ENCODE assay signal across 1 cellular context in the genomic region with DNA sequence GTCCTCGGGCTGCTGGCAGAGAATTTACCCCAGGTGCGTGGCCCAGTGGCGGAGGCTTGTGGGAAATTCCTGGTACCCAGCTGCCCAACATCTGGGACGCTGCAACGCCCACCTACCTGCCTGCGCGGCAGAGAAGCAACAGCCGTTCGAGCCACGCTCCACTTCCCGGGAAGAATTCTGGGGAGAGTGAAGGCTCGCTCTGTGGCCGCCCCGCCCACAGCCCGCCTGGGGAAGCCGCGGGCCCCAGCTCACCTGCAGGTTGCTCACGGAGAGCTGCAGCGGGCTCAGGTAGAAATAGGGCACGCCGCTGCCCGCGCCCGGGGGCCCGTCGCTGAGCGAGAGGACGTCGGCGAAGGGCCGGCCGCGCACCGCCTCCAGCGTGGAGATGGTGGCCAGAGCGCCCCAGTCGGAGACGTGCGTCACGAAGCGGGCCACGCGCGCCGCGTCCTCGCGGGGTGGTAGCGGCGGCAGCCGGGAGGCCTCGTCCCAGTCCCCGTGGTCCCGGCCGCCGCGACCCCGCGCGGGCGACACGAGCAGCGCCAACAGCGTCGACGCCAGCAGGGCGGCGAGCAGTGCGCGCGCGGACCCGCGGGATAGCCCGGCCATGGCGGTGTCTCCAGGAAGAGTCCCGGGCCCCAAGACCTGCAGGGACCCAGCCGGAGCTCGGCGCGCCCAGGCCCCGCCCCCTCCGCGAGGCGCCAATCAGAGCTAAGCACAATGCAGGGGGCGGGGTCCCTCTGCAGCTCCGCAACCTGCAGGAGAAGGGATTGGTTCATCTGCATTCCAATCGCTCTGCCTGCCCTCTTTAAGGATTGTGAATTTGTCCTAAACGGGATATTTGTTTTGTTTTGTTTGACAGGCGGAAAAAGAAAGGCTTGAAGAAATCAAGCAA.
TF ChIP-seq lines count a peak whose summit lies in the region.

TSS of gene CREG1 (minus strand) at position 627 of the 892 bp plus-strand sequence.

TF ChIP-seq in HepG2, 621 proteins besides CTCF, POLR2A, EP300 and RAD21 (continued from another document and continues in another):
- TF ChIP-seq, protein P1, sequence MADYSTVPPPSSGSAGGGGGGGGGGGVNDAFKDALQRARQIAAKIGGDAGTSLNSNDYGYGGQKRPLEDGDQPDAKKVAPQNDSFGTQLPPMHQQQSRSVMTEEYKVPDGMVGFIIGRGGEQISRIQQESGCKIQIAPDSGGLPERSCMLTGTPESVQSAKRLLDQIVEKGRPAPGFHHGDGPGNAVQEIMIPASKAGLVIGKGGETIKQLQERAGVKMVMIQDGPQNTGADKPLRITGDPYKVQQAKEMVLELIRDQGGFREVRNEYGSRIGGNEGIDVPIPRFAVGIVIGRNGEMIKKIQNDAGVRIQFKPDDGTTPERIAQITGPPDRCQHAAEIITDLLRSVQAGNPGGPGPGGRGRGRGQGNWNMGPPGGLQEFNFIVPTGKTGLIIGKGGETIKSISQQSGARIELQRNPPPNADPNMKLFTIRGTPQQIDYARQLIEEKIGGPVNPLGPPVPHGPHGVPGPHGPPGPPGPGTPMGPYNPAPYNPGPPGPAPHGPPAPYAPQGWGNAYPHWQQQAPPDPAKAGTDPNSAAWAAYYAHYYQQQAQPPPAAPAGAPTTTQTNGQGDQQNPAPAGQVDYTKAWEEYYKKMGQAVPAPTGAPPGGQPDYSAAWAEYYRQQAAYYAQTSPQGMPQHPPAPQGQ (CRISPR knock-in tag; IDR thresholded peaks at IDR 0.05; ENCODE audit: borderline replicate concordance) = no peak
- TF ChIP-seq ZNF143 (CRISPR knock-in tag; IDR thresholded peaks at IDR 0.05) (peak; percentile 71), ZNF205 (CRISPR knock-in tag; IDR thresholded peaks at IDR 0.05) (no peak), ISL2 (CRISPR knock-in tag; IDR thresholded peaks at IDR 0.05) (0 out of 2 replicates have a peak, but pooled peaks have one; percentile 39), SCMH1 (CRISPR knock-in tag; IDR thresholded peaks at IDR 0.05; ENCODE audit: borderline replicate concordance) (no peak), ZNF773 (CRISPR knock-in tag; IDR thresholded peaks at IDR 0.05; ENCODE audit: borderline replicate concordance) (peak; percentile 89), ZNF709 (CRISPR knock-in tag; IDR thresholded peaks at IDR 0.05) (no peak; the same call in 1 of the 2 replicates), RBAK (CRISPR knock-in tag; IDR thresholded peaks at IDR 0.05) (no peak), SETDB1 (CRISPR knock-in tag; IDR thresholded peaks at IDR 0.05; ENCODE audit: borderline replicate concordance) (no peak), ZNF354B (CRISPR knock-in tag; IDR thresholded peaks at IDR 0.05) (no peak), CBX1 (IDR thresholded peaks at IDR 0.05; ENCODE audit: low read depth) (no peak), CENPT (CRISPR knock-in tag; IDR thresholded peaks at IDR 0.05; ENCODE audit: low read depth) (peak; percentile 74; the same call in 1 of the 2 replicates), KLF11 (CRISPR knock-in tag; IDR thresholded peaks at IDR 0.05) (no peak), ZMYM3 (CRISPR knock-in tag; IDR thresholded peaks at IDR 0.05) (no peak), HIVEP1 (CRISPR knock-in tag; IDR thresholded peaks at IDR 0.05) (no peak), ZNF546 (CRISPR knock-in tag; conservative IDR thresholded peaks at IDR 0.05) (0 out of 2 replicates have a peak, but pooled peaks have one; percentile 33), FOSL2 (CRISPR knock-in tag; IDR thresholded peaks at IDR 0.05) (no peak), ZNF552 (CRISPR knock-in tag; IDR thresholded peaks at IDR 0.05; ENCODE audit: borderline replicate concordance) (no peak), NCOR1 (IDR thresholded peaks at IDR 0.05; ENCODE audit: borderline replicate concordance, low read length) (no peak), JDP2 (CRISPR knock-in tag; IDR thresholded peaks at IDR 0.05; ENCODE audit: borderline replicate concordance) (no peak), SOX13 (IDR thresholded peaks at IDR 0.05) (no peak), SOX13 (CRISPR knock-in tag; conservative IDR thresholded peaks at IDR 0.05 in 1 of 2, IDR thresholded peaks at IDR 0.05 in 1 of 2) (no peak), ZNF781 (CRISPR knock-in tag; IDR thresholded peaks at IDR 0.05; ENCODE audit: borderline replicate concordance, not compliant biosample characterization) (no peak), HDAC1 (CRISPR knock-in tag; IDR thresholded peaks at IDR 0.05) (no peak; the same call in 1 of the 2 replicates), DR1 (CRISPR knock-in tag; IDR thresholded peaks at IDR 0.05) (peak; percentile 59; the same call in 1 of the 2 replicates), ZNF646 (CRISPR knock-in tag; IDR thresholded peaks at IDR 0.05) (no peak), HNRNPUL1 (IDR thresholded peaks at IDR 0.05; ENCODE audit: low read depth, low read length) (no peak), ZNF446 (CRISPR knock-in tag; IDR thresholded peaks at IDR 0.05) (0 out of 2 replicates have a peak, but pooled peaks have one; percentile 52), ZNF891 (CRISPR knock-in tag; IDR thresholded peaks at IDR 0.05) (no peak), BCL6 (CRISPR knock-in tag; IDR thresholded peaks at IDR 0.05) (no peak), SP4 (CRISPR knock-in tag; IDR thresholded peaks at IDR 0.05) (peak; percentile 79), ZNF567 (CRISPR knock-in tag; IDR thresholded peaks at IDR 0.05; ENCODE audit: borderline replicate concordance) (0 out of 2 replicates have a peak, but pooled peaks have one; percentile 63), ZNF572 (CRISPR knock-in tag; IDR thresholded peaks at IDR 0.05) (no peak), FOXC1 (CRISPR knock-in tag; IDR thresholded peaks at IDR 0.05; ENCODE audit: borderline replicate concordance) (no peak)
- TF ChIP-seq, protein P2, sequence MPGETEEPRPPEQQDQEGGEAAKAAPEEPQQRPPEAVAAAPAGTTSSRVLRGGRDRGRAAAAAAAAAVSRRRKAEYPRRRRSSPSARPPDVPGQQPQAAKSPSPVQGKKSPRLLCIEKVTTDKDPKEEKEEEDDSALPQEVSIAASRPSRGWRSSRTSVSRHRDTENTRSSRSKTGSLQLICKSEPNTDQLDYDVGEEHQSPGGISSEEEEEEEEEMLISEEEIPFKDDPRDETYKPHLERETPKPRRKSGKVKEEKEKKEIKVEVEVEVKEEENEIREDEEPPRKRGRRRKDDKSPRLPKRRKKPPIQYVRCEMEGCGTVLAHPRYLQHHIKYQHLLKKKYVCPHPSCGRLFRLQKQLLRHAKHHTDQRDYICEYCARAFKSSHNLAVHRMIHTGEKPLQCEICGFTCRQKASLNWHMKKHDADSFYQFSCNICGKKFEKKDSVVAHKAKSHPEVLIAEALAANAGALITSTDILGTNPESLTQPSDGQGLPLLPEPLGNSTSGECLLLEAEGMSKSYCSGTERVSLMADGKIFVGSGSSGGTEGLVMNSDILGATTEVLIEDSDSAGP (CRISPR knock-in tag; IDR thresholded peaks at IDR 0.05; ENCODE audit: borderline replicate concordance) = peak; percentile 42; the same call in 1 of the 2 replicates
- TF ChIP-seq, protein P3, sequence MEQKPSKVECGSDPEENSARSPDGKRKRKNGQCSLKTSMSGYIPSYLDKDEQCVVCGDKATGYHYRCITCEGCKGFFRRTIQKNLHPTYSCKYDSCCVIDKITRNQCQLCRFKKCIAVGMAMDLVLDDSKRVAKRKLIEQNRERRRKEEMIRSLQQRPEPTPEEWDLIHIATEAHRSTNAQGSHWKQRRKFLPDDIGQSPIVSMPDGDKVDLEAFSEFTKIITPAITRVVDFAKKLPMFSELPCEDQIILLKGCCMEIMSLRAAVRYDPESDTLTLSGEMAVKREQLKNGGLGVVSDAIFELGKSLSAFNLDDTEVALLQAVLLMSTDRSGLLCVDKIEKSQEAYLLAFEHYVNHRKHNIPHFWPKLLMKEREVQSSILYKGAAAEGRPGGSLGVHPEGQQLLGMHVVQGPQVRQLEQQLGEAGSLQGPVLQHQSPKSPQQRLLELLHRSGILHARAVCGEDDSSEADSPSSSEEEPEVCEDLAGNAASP (CRISPR knock-in tag; IDR thresholded peaks at IDR 0.05; ENCODE audit: borderline replicate concordance) = no peak
- TF ChIP-seq, protein P4, sequence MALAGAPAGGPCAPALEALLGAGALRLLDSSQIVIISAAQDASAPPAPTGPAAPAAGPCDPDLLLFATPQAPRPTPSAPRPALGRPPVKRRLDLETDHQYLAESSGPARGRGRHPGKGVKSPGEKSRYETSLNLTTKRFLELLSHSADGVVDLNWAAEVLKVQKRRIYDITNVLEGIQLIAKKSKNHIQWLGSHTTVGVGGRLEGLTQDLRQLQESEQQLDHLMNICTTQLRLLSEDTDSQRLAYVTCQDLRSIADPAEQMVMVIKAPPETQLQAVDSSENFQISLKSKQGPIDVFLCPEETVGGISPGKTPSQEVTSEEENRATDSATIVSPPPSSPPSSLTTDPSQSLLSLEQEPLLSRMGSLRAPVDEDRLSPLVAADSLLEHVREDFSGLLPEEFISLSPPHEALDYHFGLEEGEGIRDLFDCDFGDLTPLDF (CRISPR knock-in tag; IDR thresholded peaks at IDR 0.05) = no peak
- TF ChIP-seq, protein P5, sequence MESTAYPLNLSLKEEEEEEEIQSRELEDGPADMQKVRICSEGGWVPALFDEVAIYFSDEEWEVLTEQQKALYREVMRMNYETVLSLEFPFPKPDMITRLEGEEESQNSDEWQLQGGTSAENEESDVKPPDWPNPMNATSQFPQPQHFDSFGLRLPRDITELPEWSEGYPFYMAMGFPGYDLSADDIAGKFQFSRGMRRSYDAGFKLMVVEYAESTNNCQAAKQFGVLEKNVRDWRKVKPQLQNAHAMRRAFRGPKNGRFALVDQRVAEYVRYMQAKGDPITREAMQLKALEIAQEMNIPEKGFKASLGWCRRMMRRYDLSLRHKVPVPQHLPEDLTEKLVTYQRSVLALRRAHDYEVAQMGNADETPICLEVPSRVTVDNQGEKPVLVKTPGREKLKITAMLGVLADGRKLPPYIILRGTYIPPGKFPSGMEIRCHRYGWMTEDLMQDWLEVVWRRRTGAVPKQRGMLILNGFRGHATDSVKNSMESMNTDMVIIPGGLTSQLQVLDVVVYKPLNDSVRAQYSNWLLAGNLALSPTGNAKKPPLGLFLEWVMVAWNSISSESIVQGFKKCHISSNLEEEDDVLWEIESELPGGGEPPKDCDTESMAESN (CRISPR knock-in tag; conservative IDR thresholded peaks at IDR 0.05) = peak; percentile 50; the same call in 1 of the 2 replicates
- TF ChIP-seq, protein P6, sequence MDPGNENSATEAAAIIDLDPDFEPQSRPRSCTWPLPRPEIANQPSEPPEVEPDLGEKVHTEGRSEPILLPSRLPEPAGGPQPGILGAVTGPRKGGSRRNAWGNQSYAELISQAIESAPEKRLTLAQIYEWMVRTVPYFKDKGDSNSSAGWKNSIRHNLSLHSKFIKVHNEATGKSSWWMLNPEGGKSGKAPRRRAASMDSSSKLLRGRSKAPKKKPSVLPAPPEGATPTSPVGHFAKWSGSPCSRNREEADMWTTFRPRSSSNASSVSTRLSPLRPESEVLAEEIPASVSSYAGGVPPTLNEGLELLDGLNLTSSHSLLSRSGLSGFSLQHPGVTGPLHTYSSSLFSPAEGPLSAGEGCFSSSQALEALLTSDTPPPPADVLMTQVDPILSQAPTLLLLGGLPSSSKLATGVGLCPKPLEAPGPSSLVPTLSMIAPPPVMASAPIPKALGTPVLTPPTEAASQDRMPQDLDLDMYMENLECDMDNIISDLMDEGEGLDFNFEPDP (CRISPR knock-in tag; conservative IDR thresholded peaks at IDR 0.05) = no peak
- TF ChIP-seq, protein P7, sequence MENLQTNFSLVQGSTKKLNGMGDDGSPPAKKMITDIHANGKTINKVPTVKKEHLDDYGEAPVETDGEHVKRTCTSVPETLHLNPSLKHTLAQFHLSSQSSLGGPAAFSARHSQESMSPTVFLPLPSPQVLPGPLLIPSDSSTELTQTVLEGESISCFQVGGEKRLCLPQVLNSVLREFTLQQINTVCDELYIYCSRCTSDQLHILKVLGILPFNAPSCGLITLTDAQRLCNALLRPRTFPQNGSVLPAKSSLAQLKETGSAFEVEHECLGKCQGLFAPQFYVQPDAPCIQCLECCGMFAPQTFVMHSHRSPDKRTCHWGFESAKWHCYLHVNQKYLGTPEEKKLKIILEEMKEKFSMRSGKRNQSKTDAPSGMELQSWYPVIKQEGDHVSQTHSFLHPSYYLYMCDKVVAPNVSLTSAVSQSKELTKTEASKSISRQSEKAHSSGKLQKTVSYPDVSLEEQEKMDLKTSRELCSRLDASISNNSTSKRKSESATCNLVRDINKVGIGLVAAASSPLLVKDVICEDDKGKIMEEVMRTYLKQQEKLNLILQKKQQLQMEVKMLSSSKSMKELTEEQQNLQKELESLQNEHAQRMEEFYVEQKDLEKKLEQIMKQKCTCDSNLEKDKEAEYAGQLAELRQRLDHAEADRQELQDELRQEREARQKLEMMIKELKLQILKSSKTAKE (CRISPR knock-in tag; IDR thresholded peaks at IDR 0.05; ENCODE audit: borderline replicate concordance) = no peak
